20 cellular contexts compared by ENCODE assay signal in the genomic region with DNA sequence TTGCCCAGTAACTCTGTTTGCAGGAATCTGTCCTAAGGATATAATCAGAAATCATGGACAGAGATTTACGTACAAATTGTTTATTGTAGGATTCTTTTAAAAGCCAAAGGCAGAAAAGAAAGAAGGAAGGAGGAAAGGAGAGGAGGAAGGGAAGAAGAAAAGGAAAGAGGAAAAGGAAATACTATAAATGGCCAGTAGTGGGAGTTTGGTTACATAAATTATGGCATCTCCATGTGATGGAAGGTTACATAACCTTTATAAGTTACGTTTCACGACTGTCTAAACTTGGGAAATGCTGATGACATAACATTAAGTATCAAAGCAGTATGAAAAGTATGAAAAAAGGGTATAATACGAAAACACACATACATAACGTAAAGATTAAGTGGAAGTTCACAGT. TPM values are rescaled to one million over a fixed set of nuclear protein-coding genes. Genes with fewer than 3 reads are reported as not detected.
DNase-seq lines count a peak whose midpoint lies in the region; ATAC-seq, FAIRE-seq and TF ChIP-seq lines count a peak whose summit lies in the region.
"Had no signal": no experiment of that assay in that cellular context is flagged by ENCODE, and none has a peak within 500 bp of the region (broad histone marks: within the 10 kb centered on the region; RNA-seq: fewer than 3 reads in every experiment).

No MANE protein-coding gene starts in this region.

- FAIRE-seq in HTR-8/SVneo (lab: Jason Lieb, UNC), result no peak
- FAIRE-seq: small intestine had no signal

- H3K4me1 ChIP-seq in heart left ventricle (peaks cover 0 to 46% (median 12%) of the 10 kb centered on the region in 12 donors), right atrium auricular region (no peaks in the 10 kb centered on the region), MM.1S (ENCODE audit: low read length) (no peaks in the 10 kb centered on the region), spleen (peaks cover 0 to 17% (median 0%) of the 10 kb centered on the region in 6 donors)
- H3K4me1 ChIP-seq: upper lobe of right lung had no signal

- no peak overlapping the region for H3K9ac ChIP-seq in MM.1S (ENCODE audit: low read length)

- H4K20me1 ChIP-seq in MM.1S (ENCODE audit: insufficient read depth, low read length), result no peaks in the 10 kb centered on the region

- TF ChIP-seq POLR2A in heart left ventricle (IDR thresholded peaks at IDR 0.05), result no peak
- TF ChIP-seq POLR2A in spleen (IDR thresholded peaks at IDR 0.05), result no peak

- no peaks in the 10 kb centered on the region for H3K79me2 ChIP-seq in MM.1S (ENCODE audit: low read length)
- H3K79me2 ChIP-seq: hepatocyte had no signal

- H3K4me2 ChIP-seq in MM.1S (ENCODE audit: low read depth, low read length), result no peak overlapping the region
- H3K4me2 ChIP-seq: hepatocyte had no signal

- no peaks in the 10 kb centered on the region for H3K9me2 ChIP-seq in MM.1S (replicated peaks; ENCODE audit: insufficient read depth, low read length)

- H3K36me3 ChIP-seq in heart left ventricle (peaks cover 0 to 85% (median 39%) of the 10 kb centered on the region in 9 donors), right atrium auricular region (no peaks in the 10 kb centered on the region), MM.1S (replicated peaks; ENCODE audit: insufficient read depth, low read length) (no peaks in the 10 kb centered on the region), spleen (peaks cover 0 to 85% (median 11%) of the 10 kb centered on the region in 6 donors)

- no peak for DNase-seq in heart left ventricle
- DNase-seq in right atrium auricular region (ENCODE audit: low spot score), result no peak
- DNase-seq in MM.1S, result no peak
- no peak for DNase-seq in astrocyte of the spinal cord (ENCODE audit: low read depth, low spot score)
- no peak for DNase-seq in spleen
- DNase-seq in HTR-8/SVneo (ENCODE audit: insufficient read length, low spot score), result no peak
- DNase-seq in occipital lobe (lab: John Stamatoyannopoulos, UW), result no peak
- DNase-seq: activated effector memory CD4-positive, alpha-beta T cell treated with Interleukin-2 at 50 U/mL for 16 hours; AML-193; aorta; kidney glomerular epithelial cell; NCI-H1930; NCI-H524 treated with DMSO at 0.1 percent for 48 hours; SHP77; small intestine; stimulated activated naive CD4-positive, alpha-beta T cell; upper lobe of right lung had no signal

- H3K27me3 ChIP-seq in heart left ventricle (no peaks in the 10 kb centered on the region), right atrium auricular region (no peaks in the 10 kb centered on the region), MM.1S (replicated peaks; ENCODE audit: insufficient read depth, low read length) (no peaks in the 10 kb centered on the region), spleen (replicated peaks in 1 of 7) (no peaks in the 10 kb centered on the region)
- H3K27me3 ChIP-seq: hepatocyte, upper lobe of right lung had no signal

- TF ChIP-seq CTCF in heart left ventricle (IDR thresholded peaks at IDR 0.05) (peak in 2 of 12 donors; percentile 7 to 21), right atrium auricular region (IDR thresholded peaks at IDR 0.05) (no peak), MM.1S (IDR thresholded peaks at IDR 0.05; ENCODE audit: low read length) (peak; percentile 20; the same call in 1 of the 2 replicates), astrocyte of the spinal cord (IDR thresholded peaks at IDR 0.05; ENCODE audit: low read depth, low read length) (peak; percentile 8), spleen (IDR thresholded peaks at IDR 0.05 in 8 of 11, conservative IDR thresholded peaks at IDR 0.05 in 3 of 11) (peak in 3 of 11 experiments; percentile 6 to 20 (median 10))

- WGBS in heart left ventricle, 4 donors, result 83 to 92% (median 91%) methylated on average over 5 of the region's 5 CpGs
- 71 to 90% (median 82%) methylated on average over 5 of the region's 5 CpGs for WGBS in spleen, 5 donors

- no peaks in the 10 kb centered on the region for H3F3A ChIP-seq in MM.1S (ENCODE audit: insufficient read depth, low read length)

- intact Hi-C loops in heart left ventricle (cut with DNase I) (loop anchor here in 2 of 10 donors (5.0 kb wide), 1 partner anchor 38 kb away; a partner anchor contains a TSS), spleen (cut with DNase I; ENCODE audit: low total_unique reads) (no loop called here)

- H2AFZ ChIP-seq in MM.1S (ENCODE audit: low read length), result no peak overlapping the region
- H2AFZ ChIP-seq: hepatocyte had no signal

- ATAC-seq in heart left ventricle, result no peak
- ATAC-seq in HG03025 (IDR thresholded peaks at IDR 0.05; ENCODE audit: low FRiP score, unreplicated experiment), result no peak
- ATAC-seq: upper lobe of right lung had no signal

- in situ Hi-C loops in astrocyte of the spinal cord (cut with HindIII; ENCODE audit: low sequenced_read_pairs), result no loop called here

- H3K9me3 ChIP-seq in heart left ventricle (no peaks in the 10 kb centered on the region), right atrium auricular region (no peaks in the 10 kb centered on the region), MM.1S (replicated peaks; ENCODE audit: insufficient read depth, low read length) (no peaks in the 10 kb centered on the region), spleen (no peaks in the 10 kb centered on the region)
- H3K9me3 ChIP-seq: upper lobe of right lung had no signal

- peak overlapping the region in 8 of 12 donors; percentile 21 to 93 (median 80) for H3K27ac ChIP-seq in heart left ventricle
- H3K27ac ChIP-seq in right atrium auricular region, result no peak overlapping the region
- no peak overlapping the region for H3K27ac ChIP-seq in MM.1S (ENCODE audit: low read length)
- H3K27ac ChIP-seq in spleen, result peak overlapping the region; percentile 36 to 86 (median 72)
- H3K27ac ChIP-seq: coronary artery, hepatocyte, upper lobe of right lung had no signal

- no peak overlapping the region for H3K4me3 ChIP-seq in heart left ventricle
- no peak overlapping the region for H3K4me3 ChIP-seq in right atrium auricular region
- no peak overlapping the region for H3K4me3 ChIP-seq in MM.1S (ENCODE audit: low read length)
- no peak overlapping the region for H3K4me3 ChIP-seq in astrocyte of the spinal cord (ENCODE audit: low read depth, low read length)
- no peak overlapping the region for H3K4me3 ChIP-seq in spleen
- H3K4me3 ChIP-seq: coronary artery, hepatocyte, upper lobe of right lung had no signal

RNA-seq across cellular contexts. Expression of a gene that starts 39.0 kb away (rescaled TPM):
- total RNA-seq in heart left ventricle (100 to 1,000 TPM; 204 to 406 (median 342) TPM), right atrium auricular region (10 to 100 TPM in 1 of 2 donors, 1 to 10 TPM in 1; 6.2 to 89.5 TPM), spleen (10 to 100 TPM; 24.4 to 39.7 (median 34.0) TPM), occipital lobe (51.6 TPM)
- polyA plus RNA-seq in heart left ventricle (100 to 1,000 TPM; 157 to 194 TPM), spleen (10 to 100 TPM; 23.5 to 33.6 (median 23.7) TPM)

Comparison
In these comparisons a context has a peak if more than half of its experiments do, and no peak if none do; other contexts are left out.
1. H3K27ac ChIP-seq: peak in heart left ventricle (8 of 12) and spleen (8 of 8); none in right atrium auricular region (0 of 2) and MM.1S (single experiment).
2. CTCF ChIP-seq: peak in MM.1S (single experiment) and astrocyte of the spinal cord (single experiment); none in right atrium auricular region (0 of 2).